ENCODE assay signal across 17 cellular contexts in genomic region chr19:18059297-18059696, GRCh38. TPM values are rescaled to one million over a fixed set of nuclear protein-coding genes. Genes with fewer than 3 reads are reported as not detected.
"Had no signal": no experiment of that assay in that cellular context is flagged by ENCODE, and none has a peak within 500 bp of the region (broad histone marks: within the 10 kb centered on the region; RNA-seq: fewer than 3 reads in every experiment).

No MANE protein-coding gene starts in this region.

- H3K9me3 Mint-ChIP-seq: activated CD4-positive, alpha-beta memory T cell treated with anti-CD3 and anti-CD28 coated beads, Interleukin-2, amount 10 ng/mL, durations not matched to agents 7 days and 5 days; naive B cell; WTC11 had no signal

- H3K27me3 Mint-ChIP-seq: activated CD4-positive, alpha-beta memory T cell treated with anti-CD3 and anti-CD28 coated beads, Interleukin-2, amount 10 ng/mL, durations not matched to agents 7 days and 5 days; activated naive CD8-positive, alpha-beta T cell; naive B cell had no signal

- H3K36me3 ChIP-seq: adrenal gland, gastroesophageal sphincter, heart left ventricle, lower lobe of right lung, prostate gland, upper lobe of left lung had no signal

- H3K27ac ChIP-seq: adrenal gland, lower lobe of right lung, prostate gland had no signal

- H3K27ac Mint-ChIP-seq: activated CD4-positive, alpha-beta memory T cell treated with anti-CD3 and anti-CD28 coated beads, Interleukin-2, amount 10 ng/mL, durations not matched to agents 7 days and 5 days; activated naive CD8-positive, alpha-beta T cell; WTC11 had no signal

- H3K27me3 ChIP-seq: adrenal gland, upper lobe of left lung had no signal

- H3K4me3 Mint-ChIP-seq: activated CD4-positive, alpha-beta memory T cell treated with anti-CD3 and anti-CD28 coated beads, Interleukin-2, amount 10 ng/mL, durations not matched to agents 7 days and 5 days; activated naive CD8-positive, alpha-beta T cell had no signal

- H3K4me1 ChIP-seq: prostate gland had no signal

- DNase-seq: activated CD4-positive, alpha-beta memory T cell treated with anti-CD3 and anti-CD28 coated beads, Interleukin-2, amount 10 ng/mL, durations not matched to agents 7 days and 5 days; activated gamma-delta T cell treated with Interleukin-2 at 50 U/mL for 16 hours; adrenal gland; central memory CD4-positive, alpha-beta T cell; dermis blood vessel endothelial cell; effector memory CD4-positive, alpha-beta T cell; heart left ventricle; lower lobe of right lung; naive B cell; stimulated activated CD4-positive, alpha-beta T cell treated with anti-CD3 and anti-CD28 coated beads, Interleukin-4, amount 100 ng/mL, for 24 hours; stimulated activated naive CD4-positive, alpha-beta T cell treated with Interleukin-2 at 50 U/mL for 16 hours; T1000; upper lobe of left lung had no signal

- H3K9me3 ChIP-seq: adrenal gland, gastroesophageal sphincter, heart left ventricle, lower lobe of right lung, prostate gland, upper lobe of left lung had no signal

- H3K36me3 Mint-ChIP-seq: naive B cell, WTC11 had no signal

- H3K4me3 ChIP-seq: adrenal gland, lower lobe of right lung, prostate gland had no signal

RNA-seq across cellular contexts. Expression of gene IL12RB1, which starts 27.4 kb away (rescaled TPM):
- total RNA-seq: WTC11 had no signal
